ENCODE assay signal across 1 cellular context in the genomic region with DNA sequence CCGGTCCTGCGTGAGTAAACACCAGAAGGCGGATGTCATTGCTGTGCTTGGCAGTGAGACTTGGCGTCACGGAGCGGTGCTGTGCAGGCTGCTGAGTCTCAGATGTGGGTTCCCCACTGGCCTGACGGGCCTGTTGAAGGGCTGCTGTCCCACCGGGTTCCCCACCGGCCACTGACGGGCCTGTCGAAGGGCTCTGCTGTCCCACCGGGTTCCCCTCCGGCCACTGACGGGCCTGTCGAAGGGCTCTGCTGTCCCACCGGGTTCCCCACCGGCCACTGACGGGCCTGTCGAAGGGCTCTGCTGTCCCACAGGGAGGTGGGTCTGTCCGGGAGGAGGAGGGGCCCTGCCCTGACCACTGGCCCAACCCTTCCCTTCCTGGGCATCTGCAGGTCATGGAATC.
A peak's percentile ranks its signal among the peaks of the same experiment; 100 is the strongest.
TF ChIP-seq lines count a peak whose summit lies in the region.

No MANE protein-coding gene starts in this region.

TF ChIP-seq in HepG2, 621 proteins besides CTCF, POLR2A, EP300 and RAD21:
- TF ChIP-seq AGO2 (optimal IDR thresholded peaks at IDR 0.05; ENCODE audit: low read depth, low read length) (peak; percentile 33), POLR2G (IDR thresholded peaks at IDR 0.05; ENCODE audit: low read depth, low read length) (no peak), LCORL (IDR thresholded peaks at IDR 0.05) (no peak), LCORL (CRISPR knock-in tag; IDR thresholded peaks at IDR 0.05) (no peak), REL (CRISPR knock-in tag; conservative IDR thresholded peaks at IDR 0.05) (no peak), ZNF816 (CRISPR knock-in tag; IDR thresholded peaks at IDR 0.05; ENCODE audit: borderline replicate concordance) (no peak), CCAR2 (optimal IDR thresholded peaks at IDR 0.05; ENCODE audit: low read depth, low read length) (no peak), HNRNPUL1 (IDR thresholded peaks at IDR 0.05; ENCODE audit: low read depth, low read length) (no peak), ZNF543 (CRISPR knock-in tag; IDR thresholded peaks at IDR 0.05) (no peak), SMAD1 (CRISPR knock-in tag; IDR thresholded peaks at IDR 0.05; ENCODE audit: borderline replicate concordance, low read depth) (no peak), RBFOX2 (IDR thresholded peaks at IDR 0.05; ENCODE audit: low read depth, low read length) (0 out of 2 replicates have a peak, but pooled peaks have one; percentile 9)
- TF ChIP-seq, protein P1, sequence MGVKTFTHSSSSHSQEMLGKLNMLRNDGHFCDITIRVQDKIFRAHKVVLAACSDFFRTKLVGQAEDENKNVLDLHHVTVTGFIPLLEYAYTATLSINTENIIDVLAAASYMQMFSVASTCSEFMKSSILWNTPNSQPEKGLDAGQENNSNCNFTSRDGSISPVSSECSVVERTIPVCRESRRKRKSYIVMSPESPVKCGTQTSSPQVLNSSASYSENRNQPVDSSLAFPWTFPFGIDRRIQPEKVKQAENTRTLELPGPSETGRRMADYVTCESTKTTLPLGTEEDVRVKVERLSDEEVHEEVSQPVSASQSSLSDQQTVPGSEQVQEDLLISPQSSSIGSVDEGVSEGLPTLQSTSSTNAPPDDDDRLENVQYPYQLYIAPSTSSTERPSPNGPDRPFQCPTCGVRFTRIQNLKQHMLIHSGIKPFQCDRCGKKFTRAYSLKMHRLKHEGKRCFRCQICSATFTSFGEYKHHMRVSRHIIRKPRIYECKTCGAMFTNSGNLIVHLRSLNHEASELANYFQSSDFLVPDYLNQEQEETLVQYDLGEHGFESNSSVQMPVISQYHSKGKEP (CRISPR knock-in tag; IDR thresholded peaks at IDR 0.05), result no peak
- TF ChIP-seq, protein P2, sequence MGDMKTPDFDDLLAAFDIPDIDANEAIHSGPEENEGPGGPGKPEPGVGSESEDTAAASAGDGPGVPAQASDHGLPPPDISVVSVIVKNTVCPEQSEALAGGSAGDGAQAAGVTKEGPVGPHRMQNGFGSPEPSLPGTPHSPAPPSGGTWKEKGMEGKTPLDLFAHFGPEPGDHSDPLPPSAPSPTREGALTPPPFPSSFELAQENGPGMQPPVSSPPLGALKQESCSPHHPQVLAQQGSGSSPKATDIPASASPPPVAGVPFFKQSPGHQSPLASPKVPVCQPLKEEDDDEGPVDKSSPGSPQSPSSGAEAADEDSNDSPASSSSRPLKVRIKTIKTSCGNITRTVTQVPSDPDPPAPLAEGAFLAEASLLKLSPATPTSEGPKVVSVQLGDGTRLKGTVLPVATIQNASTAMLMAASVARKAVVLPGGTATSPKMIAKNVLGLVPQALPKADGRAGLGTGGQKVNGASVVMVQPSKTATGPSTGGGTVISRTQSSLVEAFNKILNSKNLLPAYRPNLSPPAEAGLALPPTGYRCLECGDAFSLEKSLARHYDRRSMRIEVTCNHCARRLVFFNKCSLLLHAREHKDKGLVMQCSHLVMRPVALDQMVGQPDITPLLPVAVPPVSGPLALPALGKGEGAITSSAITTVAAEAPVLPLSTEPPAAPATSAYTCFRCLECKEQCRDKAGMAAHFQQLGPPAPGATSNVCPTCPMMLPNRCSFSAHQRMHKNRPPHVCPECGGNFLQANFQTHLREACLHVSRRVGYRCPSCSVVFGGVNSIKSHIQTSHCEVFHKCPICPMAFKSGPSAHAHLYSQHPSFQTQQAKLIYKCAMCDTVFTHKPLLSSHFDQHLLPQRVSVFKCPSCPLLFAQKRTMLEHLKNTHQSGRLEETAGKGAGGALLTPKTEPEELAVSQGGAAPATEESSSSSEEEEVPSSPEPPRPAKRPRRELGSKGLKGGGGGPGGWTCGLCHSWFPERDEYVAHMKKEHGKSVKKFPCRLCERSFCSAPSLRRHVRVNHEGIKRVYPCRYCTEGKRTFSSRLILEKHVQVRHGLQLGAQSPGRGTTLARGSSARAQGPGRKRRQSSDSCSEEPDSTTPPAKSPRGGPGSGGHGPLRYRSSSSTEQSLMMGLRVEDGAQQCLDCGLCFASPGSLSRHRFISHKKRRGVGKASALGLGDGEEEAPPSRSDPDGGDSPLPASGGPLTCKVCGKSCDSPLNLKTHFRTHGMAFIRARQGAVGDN (CRISPR knock-in tag; IDR thresholded peaks at IDR 0.05), result 0 out of 2 replicates have a peak, but pooled peaks have one; percentile 2
- TF ChIP-seq, protein P3, sequence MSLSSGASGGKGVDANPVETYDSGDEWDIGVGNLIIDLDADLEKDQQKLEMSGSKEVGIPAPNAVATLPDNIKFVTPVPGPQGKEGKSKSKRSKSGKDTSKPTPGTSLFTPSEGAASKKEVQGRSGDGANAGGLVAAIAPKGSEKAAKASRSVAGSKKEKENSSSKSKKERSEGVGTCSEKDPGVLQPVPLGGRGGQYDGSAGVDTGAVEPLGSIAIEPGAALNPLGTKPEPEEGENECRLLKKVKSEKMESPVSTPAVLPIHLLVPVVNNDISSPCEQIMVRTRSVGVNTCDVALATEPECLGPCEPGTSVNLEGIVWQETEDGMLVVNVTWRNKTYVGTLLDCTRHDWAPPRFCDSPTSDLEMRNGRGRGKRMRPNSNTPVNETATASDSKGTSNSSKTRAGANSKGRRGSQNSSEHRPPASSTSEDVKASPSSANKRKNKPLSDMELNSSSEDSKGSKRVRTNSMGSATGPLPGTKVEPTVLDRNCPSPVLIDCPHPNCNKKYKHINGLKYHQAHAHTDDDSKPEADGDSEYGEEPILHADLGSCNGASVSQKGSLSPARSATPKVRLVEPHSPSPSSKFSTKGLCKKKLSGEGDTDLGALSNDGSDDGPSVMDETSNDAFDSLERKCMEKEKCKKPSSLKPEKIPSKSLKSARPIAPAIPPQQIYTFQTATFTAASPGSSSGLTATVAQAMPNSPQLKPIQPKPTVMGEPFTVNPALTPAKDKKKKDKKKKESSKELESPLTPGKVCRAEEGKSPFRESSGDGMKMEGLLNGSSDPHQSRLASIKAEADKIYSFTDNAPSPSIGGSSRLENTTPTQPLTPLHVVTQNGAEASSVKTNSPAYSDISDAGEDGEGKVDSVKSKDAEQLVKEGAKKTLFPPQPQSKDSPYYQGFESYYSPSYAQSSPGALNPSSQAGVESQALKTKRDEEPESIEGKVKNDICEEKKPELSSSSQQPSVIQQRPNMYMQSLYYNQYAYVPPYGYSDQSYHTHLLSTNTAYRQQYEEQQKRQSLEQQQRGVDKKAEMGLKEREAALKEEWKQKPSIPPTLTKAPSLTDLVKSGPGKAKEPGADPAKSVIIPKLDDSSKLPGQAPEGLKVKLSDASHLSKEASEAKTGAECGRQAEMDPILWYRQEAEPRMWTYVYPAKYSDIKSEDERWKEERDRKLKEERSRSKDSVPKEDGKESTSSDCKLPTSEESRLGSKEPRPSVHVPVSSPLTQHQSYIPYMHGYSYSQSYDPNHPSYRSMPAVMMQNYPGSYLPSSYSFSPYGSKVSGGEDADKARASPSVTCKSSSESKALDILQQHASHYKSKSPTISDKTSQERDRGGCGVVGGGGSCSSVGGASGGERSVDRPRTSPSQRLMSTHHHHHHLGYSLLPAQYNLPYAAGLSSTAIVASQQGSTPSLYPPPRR (CRISPR knock-in tag; IDR thresholded peaks at IDR 0.05; ENCODE audit: borderline replicate concordance), result no peak
- TF ChIP-seq, protein P4, sequence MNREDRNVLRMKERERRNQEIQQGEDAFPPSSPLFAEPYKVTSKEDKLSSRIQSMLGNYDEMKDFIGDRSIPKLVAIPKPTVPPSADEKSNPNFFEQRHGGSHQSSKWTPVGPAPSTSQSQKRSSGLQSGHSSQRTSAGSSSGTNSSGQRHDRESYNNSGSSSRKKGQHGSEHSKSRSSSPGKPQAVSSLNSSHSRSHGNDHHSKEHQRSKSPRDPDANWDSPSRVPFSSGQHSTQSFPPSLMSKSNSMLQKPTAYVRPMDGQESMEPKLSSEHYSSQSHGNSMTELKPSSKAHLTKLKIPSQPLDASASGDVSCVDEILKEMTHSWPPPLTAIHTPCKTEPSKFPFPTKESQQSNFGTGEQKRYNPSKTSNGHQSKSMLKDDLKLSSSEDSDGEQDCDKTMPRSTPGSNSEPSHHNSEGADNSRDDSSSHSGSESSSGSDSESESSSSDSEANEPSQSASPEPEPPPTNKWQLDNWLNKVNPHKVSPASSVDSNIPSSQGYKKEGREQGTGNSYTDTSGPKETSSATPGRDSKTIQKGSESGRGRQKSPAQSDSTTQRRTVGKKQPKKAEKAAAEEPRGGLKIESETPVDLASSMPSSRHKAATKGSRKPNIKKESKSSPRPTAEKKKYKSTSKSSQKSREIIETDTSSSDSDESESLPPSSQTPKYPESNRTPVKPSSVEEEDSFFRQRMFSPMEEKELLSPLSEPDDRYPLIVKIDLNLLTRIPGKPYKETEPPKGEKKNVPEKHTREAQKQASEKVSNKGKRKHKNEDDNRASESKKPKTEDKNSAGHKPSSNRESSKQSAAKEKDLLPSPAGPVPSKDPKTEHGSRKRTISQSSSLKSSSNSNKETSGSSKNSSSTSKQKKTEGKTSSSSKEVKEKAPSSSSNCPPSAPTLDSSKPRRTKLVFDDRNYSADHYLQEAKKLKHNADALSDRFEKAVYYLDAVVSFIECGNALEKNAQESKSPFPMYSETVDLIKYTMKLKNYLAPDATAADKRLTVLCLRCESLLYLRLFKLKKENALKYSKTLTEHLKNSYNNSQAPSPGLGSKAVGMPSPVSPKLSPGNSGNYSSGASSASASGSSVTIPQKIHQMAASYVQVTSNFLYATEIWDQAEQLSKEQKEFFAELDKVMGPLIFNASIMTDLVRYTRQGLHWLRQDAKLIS (CRISPR knock-in tag; IDR thresholded peaks at IDR 0.05), result no peak
